ENCODE assay signal across 9 cellular contexts in the genomic region with DNA sequence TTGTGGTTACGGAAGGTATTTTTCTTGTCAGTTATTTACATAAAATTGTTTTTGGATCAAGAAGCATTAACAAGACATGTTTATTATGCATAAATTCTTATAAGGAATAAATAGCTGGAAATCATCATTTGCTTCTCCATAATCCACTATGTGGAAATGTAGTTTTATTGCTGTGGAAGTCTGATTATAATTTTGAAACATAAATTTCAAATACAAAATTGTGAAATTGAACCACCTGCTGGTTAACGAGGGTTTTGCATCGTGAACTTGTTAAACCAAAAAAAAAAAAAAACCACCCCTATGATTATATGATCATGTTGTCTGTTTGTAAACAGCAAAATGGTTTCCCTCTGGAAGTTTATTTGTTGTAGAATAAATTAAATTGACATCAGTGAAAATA. TPM values are rescaled to one million over a fixed set of nuclear protein-coding genes. Genes with fewer than 3 reads are reported as not detected.
DNase-seq lines count a peak whose midpoint lies in the region; ATAC-seq, FAIRE-seq and TF ChIP-seq lines count a peak whose summit lies in the region.
"Had no signal": no experiment of that assay in that cellular context is flagged by ENCODE, and none has a peak within 500 bp of the region (broad histone marks: within the 10 kb centered on the region; RNA-seq: fewer than 3 reads in every experiment).

No MANE protein-coding gene starts in this region.

- FAIRE-seq in K562 (lab: Jason Lieb, UNC), result peak; percentile 19

- peak in 1 of 2 experiments; percentile 37; a peak in 2 of 4 replicates for TF ChIP-seq RAD21 in K562 (CRISPR knock-in tag; conservative IDR thresholded peaks at IDR 0.05 in 1 of 2, IDR thresholded peaks at IDR 0.05 in 1 of 2)

- H3K4me3 ChIP-seq in HEK293 (ENCODE audit: low read depth, low read length) (no peak overlapping the region), K562 (no peak overlapping the region), right lobe of liver (no peak overlapping the region)

- no TSS peak for BruUV-seq in K562 (replicated peaks; lab: Mats Ljungman, UMichigan)

- H4K20me1 ChIP-seq in K562 (replicated peaks; ENCODE audit: control insufficient read depth, insufficient read depth, low read length), result no peaks in the 10 kb centered on the region

- DNase-seq in CD1c-positive myeloid dendritic cell (ENCODE audit: extremely low spot score) (peak; percentile 30), K562 (ENCODE audit: extremely low read depth in 1 of 4, low spot score in 3 of 4) (peak; percentile 4 to 28 (median 18)), right lobe of liver (no peak)

- POLR2A ChIA-PET in HEK293 (lab: Yijun Ruan, JAX) (no interaction called here), K562 (lab: Yijun Ruan, JAX) (no interaction called here)

- in situ Hi-C loops in K562 (cut with MboI), result no loop called here

- no peaks in the 10 kb centered on the region for H3K79me2 ChIP-seq in K562 (ENCODE audit: control insufficient read depth, insufficient read depth, low read length)

- H3K27ac ChIP-seq in HEK293 (ENCODE audit: extremely low read depth, low read depth, low read length), result no peak overlapping the region
- H3K27ac ChIP-seq in K562 (ENCODE audit: extremely low read depth, low read depth, low read length), result no peak overlapping the region
- no peak overlapping the region for H3K27ac ChIP-seq in right lobe of liver
- H3K27ac ChIP-seq: epithelial cell of prostate had no signal

- TF ChIP-seq POLR2A in K562 (conservative IDR thresholded peaks at IDR 0.05), result no peak
- TF ChIP-seq POLR2A in right lobe of liver (IDR thresholded peaks at IDR 0.05), result no peak

- ATAC-seq in K562, result no peak
- no peak for ATAC-seq in right lobe of liver
- ATAC-seq in GM18502 (IDR thresholded peaks at IDR 0.05; ENCODE audit: poor library complexity, unreplicated experiment), result no peak
- no peak for ATAC-seq in GM21390 (IDR thresholded peaks at IDR 0.05; ENCODE audit: unreplicated experiment)
- no peak for ATAC-seq in GM21447 (IDR thresholded peaks at IDR 0.05; ENCODE audit: unreplicated experiment)
- ATAC-seq in HG03460 (IDR thresholded peaks at IDR 0.05; ENCODE audit: unreplicated experiment), result no peak

- no peak for TF ChIP-seq CTCF in HEK293 (tag by site-specific recombination; IDR thresholded peaks at IDR 0.05)
- TF ChIP-seq CTCF in K562 (IDR thresholded peaks at IDR 0.05 in 2 of 3, conservative IDR thresholded peaks at IDR 0.05 in 1 of 3; ENCODE audit: insufficient read depth in 2 of 3, low read depth in 1 of 3, low read length in 3 of 3), result peak in 1 of 3 experiments; percentile 46; a peak in 2 of 6 replicates
- peak; percentile 35 to 58 (median 52) for TF ChIP-seq CTCF in right lobe of liver (IDR thresholded peaks at IDR 0.05)

- H3K4me1 ChIP-seq in HEK293 (ENCODE audit: control insufficient read depth, insufficient read depth, low read length) (no peaks in the 10 kb centered on the region), K562 (replicated peaks in 1 of 2; ENCODE audit: control insufficient read depth in 2 of 2, insufficient read depth in 2 of 2, low read length in 2 of 2) (no peaks in the 10 kb centered on the region), right lobe of liver (no peaks in the 10 kb centered on the region)

- peaks cover 49 to 60% of the 10 kb centered on the region in 2 experiments for H3K36me3 ChIP-seq in HEK293 (ENCODE audit: control insufficient read depth in 2 of 2, insufficient read depth in 1 of 2, low read length in 2 of 2)
- peaks cover 58% of the 10 kb centered on the region for H3K36me3 ChIP-seq in K562 (ENCODE audit: control insufficient read depth, insufficient read depth, low read length)
- H3K36me3 ChIP-seq in right lobe of liver, result peaks cover 7 to 54% (median 13%) of the 10 kb centered on the region in 4 donors

- intact Hi-C loops in K562 (cut with micrococcal nuclease), result loop anchor here (10.0 kb wide), 2 partner anchors 83 to 293 kb away; a partner anchor contains a TSS
- intact Hi-C loops in right lobe of liver (cut with DNase I), result loop anchor here in 1 of 2 donors (10.0 kb wide), 1 partner anchor 293 kb away; no protein-coding TSS in a partner anchor

- no peak overlapping the region for H3K9ac ChIP-seq in K562 (ENCODE audit: insufficient read depth in 1 of 2, low read depth in 2 of 2, low read length in 2 of 2)

- H3K9me3 ChIP-seq in HEK293 (ENCODE audit: control insufficient read depth, insufficient read depth, low read depth, low read length) (no peaks in the 10 kb centered on the region), K562 (replicated peaks; ENCODE audit: control insufficient read depth, insufficient read depth, low read depth, low read length) (no peaks in the 10 kb centered on the region), right lobe of liver (no peaks in the 10 kb centered on the region)

- TF ChIP-seq EP300 in K562 (IDR thresholded peaks at IDR 0.05; ENCODE audit: low read length), result no peak

- WGBS in K562 (ENCODE audit: insufficient coverage, low coverage, missing lambda C conversion rate), result 45% methylated on average over 3 of the region's 3 CpGs
- WGBS in right lobe of liver (ENCODE audit: insufficient coverage, low coverage, low lambda C conversion rate, missing lambda C conversion rate), result 39% methylated on average over 3 of the region's 3 CpGs

- H3K27me3 ChIP-seq in K562 (ENCODE audit: control insufficient read depth in 2 of 2, insufficient read depth in 2 of 2, low read length in 2 of 2) (no peaks in the 10 kb centered on the region), right lobe of liver (no peaks in the 10 kb centered on the region)

- H3K9me1 ChIP-seq in K562 (ENCODE audit: control insufficient read depth, insufficient read depth, low read length), result no peaks in the 10 kb centered on the region

- CTCF ChIA-PET in HEK293 (lab: Yijun Ruan, JAX) (interaction anchor here (0.6 to 1.9 kb wide), 9 partner anchors 8 to 297 kb away, joined by 3 to 6 read pairs (median 4); no protein-coding TSS in a partner anchor), K562 (lab: Yijun Ruan, JAX; ENCODE audit: low intra/inter-chr PET ratio) (interaction anchor here (1.1 to 1.4 kb wide), 3 partner anchors 85 to 288 kb away, joined by 4 to 12 read pairs (median 5); no protein-coding TSS in a partner anchor)

- H3K4me2 ChIP-seq in K562 (ENCODE audit: insufficient read depth, low read length), result no peak overlapping the region

- H2AFZ ChIP-seq in K562 (ENCODE audit: low read depth, low read length), result no peak overlapping the region

TF ChIP-seq in HEK293, 187 proteins besides CTCF, POLR2A, EP300 and RAD21 (continues in another document):
- peak; percentile 40 for TF ChIP-seq ZNF654 (tag by site-specific recombination; IDR thresholded peaks at IDR 0.05; ENCODE audit: low read depth)

TF ChIP-seq in K562, 482 proteins besides CTCF, POLR2A, EP300 and RAD21:
- TF ChIP-seq ZNF384 (IDR thresholded peaks at IDR 0.05; ENCODE audit: low read depth, low read length) (peak; percentile 81), CEBPB (tag; IDR thresholded peaks at IDR 0.05) (peak; percentile 16; the same call in 1 of the 2 replicates), RBM34 (IDR thresholded peaks at IDR 0.05; ENCODE audit: borderline replicate concordance, insufficient read depth, low read length) (no peak)
TF ChIP-seq in K562: peak in this region for 2.

RNA-seq across cellular contexts. Expression of a gene that starts 25.9 kb away (rescaled TPM):
- total RNA-seq in K562 (2011; cell fraction: chromatin; rRNA removed; ENCODE audit: low replicate concordance), result 3.5 and 11.3 TPM in 2 replicates
- total RNA-seq in K562 (2011; cell fraction: nucleolus; rRNA removed), result 2.7 and 4.2 TPM in 2 replicates
- total RNA-seq in K562 (2011; cell fraction: nucleoplasm; rRNA removed), result 4.3 and 6.1 TPM in 2 replicates
- total RNA-seq in K562 (2014; rRNA removed) (6.0 and 7.9 TPM in 2 replicates), K562 (2014; rRNA removed; fragmentation: Illumina TruSeq; extraction: Trizol) (14.6 and 15.3 TPM in 2 replicates), K562 (2015; rRNA removed; fragmentation: Illumina TruSeq; extraction: Trizol) (13.7 and 14.9 TPM in 2 replicates), K562 (2021) (10.0 and 10.4 TPM in 2 replicates), right lobe of liver (1 to 10 TPM; 7.1 to 8.1 (median 7.7) TPM)
- polyA plus RNA-seq in K562 (2011; rRNA removed) (11.2 and 12.7 TPM in 2 replicates), K562 (2014; fragmentation: Illumina TruSeq; extraction: Trizol) (13.8 and 16.5 TPM in 2 replicates), K562 (2014; fragmentation: Nextera tagmentation; extraction: Ambion mirVana) (10 to 100 TPM in 1 of 2 experiments, 1 to 10 TPM in 1; 7.8 to 12.0 TPM), K562 (2014; rRNA removed) (9.5 and 10.6 TPM in 2 replicates)
- 3.7 and 6.2 TPM in 2 replicates for polyA plus RNA-seq in K562 (2011; cell fraction: cytosol; rRNA removed)
- 4.8 and 7.4 TPM in 2 replicates for polyA plus RNA-seq in K562 (2011; cell fraction: nucleus; rRNA removed)
- polyA plus RNA-seq in K562 (2012), result 8.1 and 9.2 TPM in 2 replicates
- polyA minus RNA-seq in K562 (2011; rRNA and poly(A)+ RNA removed), result 14.5 and 14.7 TPM in 2 replicates
- polyA minus RNA-seq in K562 (2011; cell fraction: cytosol; rRNA and poly(A)+ RNA removed), result 4.4 and 5.4 TPM in 2 replicates
- 2.6 and 5.4 TPM in 2 replicates for polyA minus RNA-seq in K562 (2011; cell fraction: nucleus; rRNA and poly(A)+ RNA removed)

RNA-seq across cellular contexts. Expression of a gene that starts 35.8 kb away (rescaled TPM):
- 36.0 and 96.0 TPM in 2 replicates for total RNA-seq in K562 (2011; cell fraction: chromatin; rRNA removed; ENCODE audit: low replicate concordance)
- 25.0 and 28.3 TPM in 2 replicates for total RNA-seq in K562 (2011; cell fraction: nucleolus; rRNA removed)
- total RNA-seq in K562 (2011; cell fraction: nucleoplasm; rRNA removed), result 55.4 and 95.7 TPM in 2 replicates
- total RNA-seq in K562 (2014; rRNA removed) (23.7 and 24.3 TPM in 2 replicates), K562 (2014; rRNA removed; fragmentation: Illumina TruSeq; extraction: Trizol) (34.3 and 37.9 TPM in 2 replicates), K562 (2015; rRNA removed; fragmentation: Illumina TruSeq; extraction: Trizol) (25.2 and 26.9 TPM in 2 replicates), K562 (2021) (20.4 and 21.3 TPM in 2 replicates), right lobe of liver (1 to 10 TPM; 5.3 to 7.9 (median 7.4) TPM)
- polyA plus RNA-seq in K562 (2011; rRNA removed) (26.5 and 31.2 TPM in 2 replicates), K562 (2014; fragmentation: Illumina TruSeq; extraction: Trizol) (22.2 and 22.3 TPM in 2 replicates), K562 (2014; fragmentation: Nextera tagmentation; extraction: Ambion mirVana) (1 to 10 TPM; 9.3 to 9.8 TPM), K562 (2014; rRNA removed) (22.1 and 28.9 TPM in 2 replicates)
- polyA plus RNA-seq in K562 (2011; cell fraction: cytosol; rRNA removed), result 9.1 and 14.0 TPM in 2 replicates
- polyA plus RNA-seq in K562 (2011; cell fraction: nucleus; rRNA removed), result 14.5 and 23.4 TPM in 2 replicates
- 18.6 and 19.5 TPM in 2 replicates for polyA plus RNA-seq in K562 (2012)
- 20.2 and 20.3 TPM in 2 replicates for polyA minus RNA-seq in K562 (2011; rRNA and poly(A)+ RNA removed)
- 6.8 and 7.4 TPM in 2 replicates for polyA minus RNA-seq in K562 (2011; cell fraction: cytosol; rRNA and poly(A)+ RNA removed)
- 14.9 and 23.3 TPM in 2 replicates for polyA minus RNA-seq in K562 (2011; cell fraction: nucleus; rRNA and poly(A)+ RNA removed)

Comparison
In these comparisons a context has a peak if more than half of its experiments do, and no peak if none do; other contexts are left out.
1. DNase-seq: peak in CD1c-positive myeloid dendritic cell (single experiment) and K562 (4 of 4); none in right lobe of liver (0 of 3).